ENCODE assay signal across 1 cellular context in the genomic region with DNA sequence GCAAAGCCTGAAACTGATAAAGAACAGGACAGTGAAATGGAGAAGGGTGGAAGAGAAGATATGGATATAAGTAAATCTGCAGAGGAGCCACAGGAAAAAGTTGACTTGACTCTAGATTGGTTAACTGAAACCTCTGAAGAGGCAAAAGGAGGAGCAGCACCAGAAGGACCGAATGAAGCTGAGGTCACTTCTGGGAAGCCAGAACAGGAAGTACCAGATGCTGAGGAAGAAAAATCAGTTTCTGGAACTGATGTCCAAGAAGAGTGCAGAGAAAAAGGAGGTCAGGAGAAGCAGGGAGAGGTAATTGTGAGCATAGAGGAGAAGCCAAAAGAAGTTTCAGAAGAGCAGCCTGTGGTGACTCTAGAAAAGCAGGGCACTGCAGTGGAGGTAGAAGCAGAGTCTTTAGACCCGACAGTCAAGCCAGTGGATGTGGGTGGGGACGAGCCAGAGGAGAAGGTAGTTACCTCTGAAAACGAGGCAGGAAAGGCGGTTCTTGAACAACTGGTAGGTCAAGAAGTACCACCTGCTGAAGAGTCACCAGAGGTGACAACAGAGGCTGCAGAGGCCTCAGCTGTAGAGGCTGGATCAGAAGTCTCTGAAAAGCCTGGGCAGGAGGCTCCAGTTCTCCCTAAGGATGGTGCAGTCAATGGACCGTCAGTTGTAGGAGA.
TF ChIP-seq lines count a peak whose summit lies in the region.

No MANE protein-coding gene starts in this region.

TF ChIP-seq in K562, 482 proteins besides CTCF, POLR2A, EP300 and RAD21:
- TF ChIP-seq NR1H2 (CRISPR knock-in tag; IDR thresholded peaks at IDR 0.05) (no peak), ASH1L (IDR thresholded peaks at IDR 0.05; ENCODE audit: borderline replicate concordance, low read depth, partially characterized antibody) (no peak), CHD2 (IDR thresholded peaks at IDR 0.05; ENCODE audit: low read depth, low read length) (no peak), NFXL1 (CRISPR knock-in tag; IDR thresholded peaks at IDR 0.05) (no peak)
TF ChIP-seq in K562: peak in this region for 0.
